Comparison of ENCODE assay signal across 1 cellular context in genomic region chr16:1708768-1709180, GRCh38.
TF ChIP-seq lines count a peak whose summit lies in the region.

No MANE protein-coding gene starts in this region.

TF ChIP-seq in HEK293, 187 proteins besides CTCF, POLR2A, EP300 and RAD21 (continued from another document):
- TF ChIP-seq ZNF148 (tag by site-specific recombination; IDR thresholded peaks at IDR 0.05; ENCODE audit: borderline replicate concordance) = no peak
- TF ChIP-seq ZNF777 (tag by site-specific recombination; IDR thresholded peaks at IDR 0.05; ENCODE audit: borderline replicate concordance) = no peak
- no peak for TF ChIP-seq ZNF19 (tag by site-specific recombination; IDR thresholded peaks at IDR 0.05; ENCODE audit: low read depth)
- TF ChIP-seq, protein P1, sequence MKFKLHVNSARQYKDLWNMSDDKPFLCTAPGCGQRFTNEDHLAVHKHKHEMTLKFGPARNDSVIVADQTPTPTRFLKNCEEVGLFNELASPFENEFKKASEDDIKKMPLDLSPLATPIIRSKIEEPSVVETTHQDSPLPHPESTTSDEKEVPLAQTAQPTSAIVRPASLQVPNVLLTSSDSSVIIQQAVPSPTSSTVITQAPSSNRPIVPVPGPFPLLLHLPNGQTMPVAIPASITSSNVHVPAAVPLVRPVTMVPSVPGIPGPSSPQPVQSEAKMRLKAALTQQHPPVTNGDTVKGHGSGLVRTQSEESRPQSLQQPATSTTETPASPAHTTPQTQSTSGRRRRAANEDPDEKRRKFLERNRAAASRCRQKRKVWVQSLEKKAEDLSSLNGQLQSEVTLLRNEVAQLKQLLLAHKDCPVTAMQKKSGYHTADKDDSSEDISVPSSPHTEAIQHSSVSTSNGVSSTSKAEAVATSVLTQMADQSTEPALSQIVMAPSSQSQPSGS (tag by site-specific recombination; IDR thresholded peaks at IDR 0.05; ENCODE audit: low read depth) = no peak
- no peak for TF ChIP-seq ZNF248 (tag by site-specific recombination; IDR thresholded peaks at IDR 0.05)
- TF ChIP-seq KLF8 (tag by site-specific recombination; IDR thresholded peaks at IDR 0.05) = no peak
- TF ChIP-seq ZNF654 (tag by site-specific recombination; IDR thresholded peaks at IDR 0.05; ENCODE audit: low read depth) = no peak
- no peak for TF ChIP-seq ZNF571 (tag by site-specific recombination; IDR thresholded peaks at IDR 0.05)
- TF ChIP-seq ZNF629 (tag by site-specific recombination; IDR thresholded peaks at IDR 0.05) = peak; percentile 90
- peak; percentile 98 for TF ChIP-seq OSR2 (tag by site-specific recombination; IDR thresholded peaks at IDR 0.05)
- TF ChIP-seq PRDM1 (tag by site-specific recombination; IDR thresholded peaks at IDR 0.05) = no peak
- TF ChIP-seq KLF17 (tag by site-specific recombination; IDR thresholded peaks at IDR 0.05) = peak; percentile 49; the same call in 1 of the 2 replicates
- no peak for TF ChIP-seq ZNF623 (tag by site-specific recombination; IDR thresholded peaks at IDR 0.05)
- no peak for TF ChIP-seq ZNF501 (tag by site-specific recombination; IDR thresholded peaks at IDR 0.05)
- peak; percentile 54; the same call in 1 of the 2 replicates for TF ChIP-seq ZNF10 (tag by site-specific recombination; IDR thresholded peaks at IDR 0.05)
- TF ChIP-seq ZBTB44 (tag by site-specific recombination; IDR thresholded peaks at IDR 0.05) = peak; percentile 43; the same call in 1 of the 2 replicates
- TF ChIP-seq ZBTB17 (tag by site-specific recombination; IDR thresholded peaks at IDR 0.05) = no peak
- no peak for TF ChIP-seq ZBTB49 (tag by site-specific recombination; IDR thresholded peaks at IDR 0.05; ENCODE audit: low read depth)
- TF ChIP-seq ZBTB21 (tag by site-specific recombination; IDR thresholded peaks at IDR 0.05) = peak; percentile 63
- TF ChIP-seq, protein P2, sequence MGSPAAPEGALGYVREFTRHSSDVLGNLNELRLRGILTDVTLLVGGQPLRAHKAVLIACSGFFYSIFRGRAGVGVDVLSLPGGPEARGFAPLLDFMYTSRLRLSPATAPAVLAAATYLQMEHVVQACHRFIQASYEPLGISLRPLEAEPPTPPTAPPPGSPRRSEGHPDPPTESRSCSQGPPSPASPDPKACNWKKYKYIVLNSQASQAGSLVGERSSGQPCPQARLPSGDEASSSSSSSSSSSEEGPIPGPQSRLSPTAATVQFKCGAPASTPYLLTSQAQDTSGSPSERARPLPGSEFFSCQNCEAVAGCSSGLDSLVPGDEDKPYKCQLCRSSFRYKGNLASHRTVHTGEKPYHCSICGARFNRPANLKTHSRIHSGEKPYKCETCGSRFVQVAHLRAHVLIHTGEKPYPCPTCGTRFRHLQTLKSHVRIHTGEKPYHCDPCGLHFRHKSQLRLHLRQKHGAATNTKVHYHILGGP (tag by site-specific recombination; IDR thresholded peaks at IDR 0.05) = no peak
- TF ChIP-seq ZNF423 (tag by site-specific recombination; IDR thresholded peaks at IDR 0.05) = no peak
- no peak for TF ChIP-seq ZNF530 (tag by site-specific recombination; IDR thresholded peaks at IDR 0.05; ENCODE audit: low read depth)
- 0 out of 2 replicates have a peak, but pooled peaks have one; percentile 3 for TF ChIP-seq ZBTB6 (tag by site-specific recombination; IDR thresholded peaks at IDR 0.05)
